Comparison of ENCODE assay signal across 1 cellular context in the genomic region with DNA sequence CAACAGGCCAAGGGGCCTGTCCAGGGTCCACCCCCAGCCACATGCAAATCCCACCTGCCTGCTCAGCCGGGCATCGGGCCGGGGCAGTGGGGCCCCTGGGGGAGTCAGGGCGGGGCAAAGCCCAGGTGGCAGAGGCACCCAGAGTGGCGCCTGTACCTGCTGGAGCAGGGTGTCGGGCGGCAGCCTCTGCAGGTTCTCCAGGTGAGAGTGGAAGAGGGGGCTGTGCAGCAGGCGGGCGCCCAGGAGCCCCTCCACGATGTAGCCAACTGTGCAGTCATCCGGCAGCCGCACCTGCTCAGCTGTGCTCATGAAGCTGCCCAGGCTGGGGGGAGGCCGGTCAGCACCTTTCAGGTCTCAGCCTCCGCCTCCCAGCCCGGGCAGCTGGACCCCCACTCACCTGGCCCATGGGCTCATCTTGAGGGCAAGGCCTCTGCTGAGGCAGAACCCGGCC.
TF ChIP-seq lines count a peak whose summit lies in the region.

No MANE protein-coding gene starts in this region.

TF ChIP-seq in HCT116, 20 proteins besides CTCF, POLR2A, EP300 and RAD21:
- no peak for TF ChIP-seq EZH2 (IDR thresholded peaks at IDR 0.05)
